Comparison of ENCODE assay signal across 1 cellular context in genomic region chr6:111800468-111800760, GRCh38.
TF ChIP-seq lines count a peak whose summit lies in the region.

No MANE protein-coding gene starts in this region.

TF ChIP-seq in GM23338, 12 proteins besides CTCF, POLR2A, EP300 and RAD21:
- TF ChIP-seq, protein P1, sequence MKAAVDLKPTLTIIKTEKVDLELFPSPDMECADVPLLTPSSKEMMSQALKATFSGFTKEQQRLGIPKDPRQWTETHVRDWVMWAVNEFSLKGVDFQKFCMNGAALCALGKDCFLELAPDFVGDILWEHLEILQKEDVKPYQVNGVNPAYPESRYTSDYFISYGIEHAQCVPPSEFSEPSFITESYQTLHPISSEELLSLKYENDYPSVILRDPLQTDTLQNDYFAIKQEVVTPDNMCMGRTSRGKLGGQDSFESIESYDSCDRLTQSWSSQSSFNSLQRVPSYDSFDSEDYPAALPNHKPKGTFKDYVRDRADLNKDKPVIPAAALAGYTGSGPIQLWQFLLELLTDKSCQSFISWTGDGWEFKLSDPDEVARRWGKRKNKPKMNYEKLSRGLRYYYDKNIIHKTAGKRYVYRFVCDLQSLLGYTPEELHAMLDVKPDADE (IDR thresholded peaks at IDR 0.05) = no peak
- TF ChIP-seq ZNF331 (CRISPR knock-in tag; IDR thresholded peaks at IDR 0.05; ENCODE audit: low read depth) = no peak
